Comparison of ENCODE assay signal across 1 cellular context in the genomic region with DNA sequence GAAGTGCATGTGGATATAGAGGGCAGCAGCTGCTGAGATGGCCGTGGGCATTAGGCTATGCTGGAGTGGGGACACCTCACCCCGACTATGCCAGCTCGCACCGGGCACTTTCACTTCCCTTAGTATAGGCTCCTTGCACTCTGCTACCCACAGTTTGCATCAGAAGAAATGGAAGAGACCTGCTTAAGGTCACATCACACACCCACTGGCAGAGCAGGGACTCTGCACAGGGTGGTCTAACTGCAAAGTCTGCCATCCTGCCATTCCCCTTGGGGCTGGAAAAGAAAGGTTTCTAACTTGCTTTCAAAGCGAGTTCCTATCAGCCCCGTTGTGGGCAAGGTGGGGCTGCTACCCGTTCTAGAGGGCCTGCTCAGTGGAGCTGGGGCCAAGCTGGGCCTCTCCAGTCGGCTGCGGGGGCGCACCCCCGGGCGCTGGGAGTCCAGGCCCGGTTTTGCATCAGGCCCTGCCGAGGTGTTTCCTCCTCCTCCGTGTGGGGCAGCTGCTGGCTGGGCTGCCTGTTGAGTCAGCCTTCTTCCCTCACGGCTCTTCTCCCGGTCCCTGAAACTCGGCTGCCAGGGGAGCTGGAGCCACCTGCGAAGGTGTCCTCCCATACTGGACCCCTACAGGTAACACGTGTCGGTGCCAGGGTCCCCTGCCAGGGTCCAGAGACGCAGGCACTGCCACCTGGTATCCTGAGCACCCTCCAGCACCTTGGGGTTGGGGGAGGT.
TF ChIP-seq lines count a peak whose summit lies in the region.

A gene with protein sequence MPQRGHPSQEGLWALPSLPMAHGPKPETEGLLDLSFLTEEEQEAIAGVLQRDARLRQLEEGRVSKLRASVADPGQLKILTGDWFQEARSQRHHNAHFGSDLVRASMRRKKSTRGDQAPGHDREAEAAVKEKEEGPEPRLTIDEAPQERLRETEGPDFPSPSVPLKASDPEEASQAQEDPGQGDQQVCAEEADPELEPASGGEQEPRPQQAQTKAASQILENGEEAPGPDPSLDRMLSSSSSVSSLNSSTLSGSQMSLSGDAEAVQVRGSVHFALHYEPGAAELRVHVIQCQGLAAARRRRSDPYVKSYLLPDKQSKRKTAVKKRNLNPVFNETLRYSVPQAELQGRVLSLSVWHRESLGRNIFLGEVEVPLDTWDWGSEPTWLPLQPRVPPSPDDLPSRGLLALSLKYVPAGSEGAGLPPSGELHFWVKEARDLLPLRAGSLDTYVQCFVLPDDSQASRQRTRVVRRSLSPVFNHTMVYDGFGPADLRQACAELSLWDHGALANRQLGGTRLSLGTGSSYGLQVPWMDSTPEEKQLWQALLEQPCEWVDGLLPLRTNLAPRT (plus strand): TSS at position 498 of the 728 bp plus-strand sequence. CDS start 3,313 bp downstream, outside the sequence.

TF ChIP-seq in HEK293, 187 proteins besides CTCF, POLR2A, EP300 and RAD21 (continued from another document and continues in another):
- TF ChIP-seq, protein P1, sequence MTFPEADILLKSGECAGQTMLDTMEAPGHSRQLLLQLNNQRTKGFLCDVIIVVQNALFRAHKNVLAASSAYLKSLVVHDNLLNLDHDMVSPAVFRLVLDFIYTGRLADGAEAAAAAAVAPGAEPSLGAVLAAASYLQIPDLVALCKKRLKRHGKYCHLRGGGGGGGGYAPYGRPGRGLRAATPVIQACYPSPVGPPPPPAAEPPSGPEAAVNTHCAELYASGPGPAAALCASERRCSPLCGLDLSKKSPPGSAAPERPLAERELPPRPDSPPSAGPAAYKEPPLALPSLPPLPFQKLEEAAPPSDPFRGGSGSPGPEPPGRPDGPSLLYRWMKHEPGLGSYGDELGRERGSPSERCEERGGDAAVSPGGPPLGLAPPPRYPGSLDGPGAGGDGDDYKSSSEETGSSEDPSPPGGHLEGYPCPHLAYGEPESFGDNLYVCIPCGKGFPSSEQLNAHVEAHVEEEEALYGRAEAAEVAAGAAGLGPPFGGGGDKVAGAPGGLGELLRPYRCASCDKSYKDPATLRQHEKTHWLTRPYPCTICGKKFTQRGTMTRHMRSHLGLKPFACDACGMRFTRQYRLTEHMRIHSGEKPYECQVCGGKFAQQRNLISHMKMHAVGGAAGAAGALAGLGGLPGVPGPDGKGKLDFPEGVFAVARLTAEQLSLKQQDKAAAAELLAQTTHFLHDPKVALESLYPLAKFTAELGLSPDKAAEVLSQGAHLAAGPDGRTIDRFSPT (tag by site-specific recombination; IDR thresholded peaks at IDR 0.05), result peak; percentile 51; the same call in 1 of the 2 replicates
- TF ChIP-seq ZNF239 (tag by site-specific recombination; IDR thresholded peaks at IDR 0.05) (no peak), TCF7L2 (IDR thresholded peaks at IDR 0.05; ENCODE audit: borderline replicate concordance, low read depth, low read length) (no peak), ZIC2 (tag by site-specific recombination; IDR thresholded peaks at IDR 0.05) (peak; percentile 89), ZNF354C (tag by site-specific recombination; IDR thresholded peaks at IDR 0.05; ENCODE audit: borderline replicate concordance, low read depth) (no peak), ZNF658 (tag by site-specific recombination; IDR thresholded peaks at IDR 0.05) (no peak), ZNF16 (tag by site-specific recombination; IDR thresholded peaks at IDR 0.05; ENCODE audit: low read depth) (no peak), PRDM1 (tag by site-specific recombination; IDR thresholded peaks at IDR 0.05) (0 out of 2 replicates have a peak, but pooled peaks have one; percentile 32), ZNF701 (tag by site-specific recombination; IDR thresholded peaks at IDR 0.05) (no peak), ZNF138 (tag by site-specific recombination; IDR thresholded peaks at IDR 0.05; ENCODE audit: borderline replicate concordance) (no peak), ZBTB21 (tag by site-specific recombination; IDR thresholded peaks at IDR 0.05) (no peak), ZNF561 (tag by site-specific recombination; IDR thresholded peaks at IDR 0.05; ENCODE audit: borderline replicate concordance) (peak; percentile 93), SP7 (tag by site-specific recombination; IDR thresholded peaks at IDR 0.05) (peak; percentile 71), ZNF837 (tag by site-specific recombination; IDR thresholded peaks at IDR 0.05) (no peak), ZNF214 (tag by site-specific recombination; IDR thresholded peaks at IDR 0.05; ENCODE audit: borderline replicate concordance) (no peak), ZNF629 (tag by site-specific recombination; IDR thresholded peaks at IDR 0.05) (peak; percentile 56), ZNF626 (tag by site-specific recombination; IDR thresholded peaks at IDR 0.05) (no peak), ZNF274 (IDR thresholded peaks at IDR 0.05; ENCODE audit: low read length) (no peak), ZNF274 (tag by site-specific recombination; IDR thresholded peaks at IDR 0.05; ENCODE audit: borderline replicate concordance) (no peak), ZSCAN23 (tag by site-specific recombination; IDR thresholded peaks at IDR 0.05) (no peak), ZNF777 (tag by site-specific recombination; IDR thresholded peaks at IDR 0.05; ENCODE audit: borderline replicate concordance) (no peak), ZNF792 (tag by site-specific recombination; IDR thresholded peaks at IDR 0.05) (no peak), ZNF121 (tag by site-specific recombination; IDR thresholded peaks at IDR 0.05) (0 out of 2 replicates have a peak, but pooled peaks have one; percentile 7)
- TF ChIP-seq, protein P2, sequence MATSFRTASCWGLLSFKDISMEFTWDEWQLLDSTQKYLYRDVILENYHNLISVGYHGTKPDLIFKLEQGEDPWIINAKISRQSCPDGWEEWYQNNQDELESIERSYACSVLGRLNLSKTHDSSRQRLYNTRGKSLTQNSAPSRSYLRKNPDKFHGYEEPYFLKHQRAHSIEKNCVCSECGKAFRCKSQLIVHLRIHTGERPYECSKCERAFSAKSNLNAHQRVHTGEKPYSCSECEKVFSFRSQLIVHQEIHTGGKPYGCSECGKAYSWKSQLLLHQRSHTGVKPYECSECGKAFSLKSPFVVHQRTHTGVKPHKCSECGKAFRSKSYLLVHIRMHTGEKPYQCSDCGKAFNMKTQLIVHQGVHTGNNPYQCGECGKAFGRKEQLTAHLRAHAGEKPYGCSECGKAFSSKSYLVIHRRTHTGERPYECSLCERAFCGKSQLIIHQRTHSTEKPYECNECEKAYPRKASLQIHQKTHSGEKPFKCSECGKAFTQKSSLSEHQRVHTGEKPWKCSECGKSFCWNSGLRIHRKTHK (tag by site-specific recombination; IDR thresholded peaks at IDR 0.05), result no peak
- TF ChIP-seq, protein P3, sequence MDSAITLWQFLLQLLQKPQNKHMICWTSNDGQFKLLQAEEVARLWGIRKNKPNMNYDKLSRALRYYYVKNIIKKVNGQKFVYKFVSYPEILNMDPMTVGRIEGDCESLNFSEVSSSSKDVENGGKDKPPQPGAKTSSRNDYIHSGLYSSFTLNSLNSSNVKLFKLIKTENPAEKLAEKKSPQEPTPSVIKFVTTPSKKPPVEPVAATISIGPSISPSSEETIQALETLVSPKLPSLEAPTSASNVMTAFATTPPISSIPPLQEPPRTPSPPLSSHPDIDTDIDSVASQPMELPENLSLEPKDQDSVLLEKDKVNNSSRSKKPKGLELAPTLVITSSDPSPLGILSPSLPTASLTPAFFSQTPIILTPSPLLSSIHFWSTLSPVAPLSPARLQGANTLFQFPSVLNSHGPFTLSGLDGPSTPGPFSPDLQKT (IDR thresholded peaks at IDR 0.05; ENCODE audit: borderline replicate concordance, low read depth, low read length), result no peak
- TF ChIP-seq, protein P4, sequence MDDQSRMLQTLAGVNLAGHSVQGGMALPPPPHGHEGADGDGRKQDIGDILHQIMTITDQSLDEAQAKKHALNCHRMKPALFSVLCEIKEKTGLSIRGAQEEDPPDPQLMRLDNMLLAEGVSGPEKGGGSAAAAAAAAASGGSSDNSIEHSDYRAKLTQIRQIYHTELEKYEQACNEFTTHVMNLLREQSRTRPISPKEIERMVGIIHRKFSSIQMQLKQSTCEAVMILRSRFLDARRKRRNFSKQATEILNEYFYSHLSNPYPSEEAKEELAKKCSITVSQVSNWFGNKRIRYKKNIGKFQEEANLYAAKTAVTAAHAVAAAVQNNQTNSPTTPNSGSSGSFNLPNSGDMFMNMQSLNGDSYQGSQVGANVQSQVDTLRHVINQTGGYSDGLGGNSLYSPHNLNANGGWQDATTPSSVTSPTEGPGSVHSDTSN (CRISPR knock-in tag; IDR thresholded peaks at IDR 0.05), result no peak
- TF ChIP-seq, protein P5, sequence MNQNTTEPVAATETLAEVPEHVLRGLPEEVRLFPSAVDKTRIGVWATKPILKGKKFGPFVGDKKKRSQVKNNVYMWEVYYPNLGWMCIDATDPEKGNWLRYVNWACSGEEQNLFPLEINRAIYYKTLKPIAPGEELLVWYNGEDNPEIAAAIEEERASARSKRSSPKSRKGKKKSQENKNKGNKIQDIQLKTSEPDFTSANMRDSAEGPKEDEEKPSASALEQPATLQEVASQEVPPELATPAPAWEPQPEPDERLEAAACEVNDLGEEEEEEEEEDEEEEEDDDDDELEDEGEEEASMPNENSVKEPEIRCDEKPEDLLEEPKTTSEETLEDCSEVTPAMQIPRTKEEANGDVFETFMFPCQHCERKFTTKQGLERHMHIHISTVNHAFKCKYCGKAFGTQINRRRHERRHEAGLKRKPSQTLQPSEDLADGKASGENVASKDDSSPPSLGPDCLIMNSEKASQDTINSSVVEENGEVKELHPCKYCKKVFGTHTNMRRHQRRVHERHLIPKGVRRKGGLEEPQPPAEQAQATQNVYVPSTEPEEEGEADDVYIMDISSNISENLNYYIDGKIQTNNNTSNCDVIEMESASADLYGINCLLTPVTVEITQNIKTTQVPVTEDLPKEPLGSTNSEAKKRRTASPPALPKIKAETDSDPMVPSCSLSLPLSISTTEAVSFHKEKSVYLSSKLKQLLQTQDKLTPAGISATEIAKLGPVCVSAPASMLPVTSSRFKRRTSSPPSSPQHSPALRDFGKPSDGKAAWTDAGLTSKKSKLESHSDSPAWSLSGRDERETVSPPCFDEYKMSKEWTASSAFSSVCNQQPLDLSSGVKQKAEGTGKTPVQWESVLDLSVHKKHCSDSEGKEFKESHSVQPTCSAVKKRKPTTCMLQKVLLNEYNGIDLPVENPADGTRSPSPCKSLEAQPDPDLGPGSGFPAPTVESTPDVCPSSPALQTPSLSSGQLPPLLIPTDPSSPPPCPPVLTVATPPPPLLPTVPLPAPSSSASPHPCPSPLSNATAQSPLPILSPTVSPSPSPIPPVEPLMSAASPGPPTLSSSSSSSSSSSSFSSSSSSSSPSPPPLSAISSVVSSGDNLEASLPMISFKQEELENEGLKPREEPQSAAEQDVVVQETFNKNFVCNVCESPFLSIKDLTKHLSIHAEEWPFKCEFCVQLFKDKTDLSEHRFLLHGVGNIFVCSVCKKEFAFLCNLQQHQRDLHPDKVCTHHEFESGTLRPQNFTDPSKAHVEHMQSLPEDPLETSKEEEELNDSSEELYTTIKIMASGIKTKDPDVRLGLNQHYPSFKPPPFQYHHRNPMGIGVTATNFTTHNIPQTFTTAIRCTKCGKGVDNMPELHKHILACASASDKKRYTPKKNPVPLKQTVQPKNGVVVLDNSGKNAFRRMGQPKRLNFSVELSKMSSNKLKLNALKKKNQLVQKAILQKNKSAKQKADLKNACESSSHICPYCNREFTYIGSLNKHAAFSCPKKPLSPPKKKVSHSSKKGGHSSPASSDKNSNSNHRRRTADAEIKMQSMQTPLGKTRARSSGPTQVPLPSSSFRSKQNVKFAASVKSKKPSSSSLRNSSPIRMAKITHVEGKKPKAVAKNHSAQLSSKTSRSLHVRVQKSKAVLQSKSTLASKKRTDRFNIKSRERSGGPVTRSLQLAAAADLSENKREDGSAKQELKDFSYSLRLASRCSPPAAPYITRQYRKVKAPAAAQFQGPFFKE (tag by site-specific recombination; IDR thresholded peaks at IDR 0.05; ENCODE audit: borderline replicate concordance), result no peak
- TF ChIP-seq, protein P6, sequence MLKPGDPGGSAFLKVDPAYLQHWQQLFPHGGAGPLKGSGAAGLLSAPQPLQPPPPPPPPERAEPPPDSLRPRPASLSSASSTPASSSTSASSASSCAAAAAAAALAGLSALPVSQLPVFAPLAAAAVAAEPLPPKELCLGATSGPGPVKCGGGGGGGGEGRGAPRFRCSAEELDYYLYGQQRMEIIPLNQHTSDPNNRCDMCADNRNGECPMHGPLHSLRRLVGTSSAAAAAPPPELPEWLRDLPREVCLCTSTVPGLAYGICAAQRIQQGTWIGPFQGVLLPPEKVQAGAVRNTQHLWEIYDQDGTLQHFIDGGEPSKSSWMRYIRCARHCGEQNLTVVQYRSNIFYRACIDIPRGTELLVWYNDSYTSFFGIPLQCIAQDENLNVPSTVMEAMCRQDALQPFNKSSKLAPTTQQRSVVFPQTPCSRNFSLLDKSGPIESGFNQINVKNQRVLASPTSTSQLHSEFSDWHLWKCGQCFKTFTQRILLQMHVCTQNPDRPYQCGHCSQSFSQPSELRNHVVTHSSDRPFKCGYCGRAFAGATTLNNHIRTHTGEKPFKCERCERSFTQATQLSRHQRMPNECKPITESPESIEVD (tag by site-specific recombination; IDR thresholded peaks at IDR 0.05), result no peak
- TF ChIP-seq, protein P7, sequence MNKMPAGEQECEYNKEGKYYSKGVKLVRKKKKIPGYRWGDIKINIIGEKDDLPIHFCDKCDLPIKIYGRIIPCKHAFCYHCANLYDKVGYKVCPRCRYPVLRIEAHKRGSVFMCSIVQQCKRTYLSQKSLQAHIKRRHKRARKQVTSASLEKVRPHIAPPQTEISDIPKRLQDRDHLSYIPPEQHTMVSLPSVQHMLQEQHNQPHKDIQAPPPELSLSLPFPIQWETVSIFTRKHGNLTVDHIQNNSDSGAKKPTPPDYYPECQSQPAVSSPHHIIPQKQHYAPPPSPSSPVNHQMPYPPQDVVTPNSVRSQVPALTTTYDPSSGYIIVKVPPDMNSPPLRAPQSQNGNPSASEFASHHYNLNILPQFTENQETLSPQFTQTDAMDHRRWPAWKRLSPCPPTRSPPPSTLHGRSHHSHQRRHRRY (tag by site-specific recombination; IDR thresholded peaks at IDR 0.05), result no peak
- TF ChIP-seq, protein P8, sequence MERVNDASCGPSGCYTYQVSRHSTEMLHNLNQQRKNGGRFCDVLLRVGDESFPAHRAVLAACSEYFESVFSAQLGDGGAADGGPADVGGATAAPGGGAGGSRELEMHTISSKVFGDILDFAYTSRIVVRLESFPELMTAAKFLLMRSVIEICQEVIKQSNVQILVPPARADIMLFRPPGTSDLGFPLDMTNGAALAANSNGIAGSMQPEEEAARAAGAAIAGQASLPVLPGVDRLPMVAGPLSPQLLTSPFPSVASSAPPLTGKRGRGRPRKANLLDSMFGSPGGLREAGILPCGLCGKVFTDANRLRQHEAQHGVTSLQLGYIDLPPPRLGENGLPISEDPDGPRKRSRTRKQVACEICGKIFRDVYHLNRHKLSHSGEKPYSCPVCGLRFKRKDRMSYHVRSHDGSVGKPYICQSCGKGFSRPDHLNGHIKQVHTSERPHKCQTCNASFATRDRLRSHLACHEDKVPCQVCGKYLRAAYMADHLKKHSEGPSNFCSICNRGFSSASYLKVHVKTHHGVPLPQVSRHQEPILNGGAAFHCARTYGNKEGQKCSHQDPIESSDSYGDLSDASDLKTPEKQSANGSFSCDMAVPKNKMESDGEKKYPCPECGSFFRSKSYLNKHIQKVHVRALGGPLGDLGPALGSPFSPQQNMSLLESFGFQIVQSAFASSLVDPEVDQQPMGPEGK (tag by site-specific recombination; IDR thresholded peaks at IDR 0.05), result peak; percentile 91
- TF ChIP-seq, protein P9, sequence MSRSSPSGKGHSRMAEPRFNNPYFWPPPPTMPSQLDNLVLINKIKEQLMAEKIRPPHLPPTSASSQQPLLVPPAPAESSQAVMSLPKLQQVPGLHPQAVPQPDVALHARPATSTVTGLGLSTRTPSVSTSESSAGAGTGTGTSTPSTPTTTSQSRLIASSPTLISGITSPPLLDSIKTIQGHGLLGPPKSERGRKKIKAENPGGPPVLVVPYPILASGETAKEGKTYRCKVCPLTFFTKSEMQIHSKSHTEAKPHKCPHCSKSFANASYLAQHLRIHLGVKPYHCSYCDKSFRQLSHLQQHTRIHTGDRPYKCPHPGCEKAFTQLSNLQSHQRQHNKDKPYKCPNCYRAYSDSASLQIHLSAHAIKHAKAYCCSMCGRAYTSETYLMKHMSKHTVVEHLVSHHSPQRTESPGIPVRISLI (tag by site-specific recombination; IDR thresholded peaks at IDR 0.05), result no peak
